Comparison of ENCODE assay signal across 8 cellular contexts in genomic region chr19:36116344-36116637, GRCh38. TPM values are rescaled to one million over a fixed set of nuclear protein-coding genes. Genes with fewer than 3 reads are reported as not detected.
DNase-seq lines count a peak whose midpoint lies in the region; TF ChIP-seq lines count a peak whose summit lies in the region.

No MANE protein-coding gene starts in this region.

- H3K9ac ChIP-seq in skeletal muscle tissue (ENCODE audit: low read depth in 1 of 3, low read length in 3 of 3) = peak overlapping the region; percentile 38 to 66 (median 53)

- peak overlapping the region; percentile 95 for H3K4me3 ChIP-seq in H7 (ENCODE audit: insufficient read depth, low read depth, low read length)
- H3K4me3 ChIP-seq in fibroblast of villous mesenchyme (ENCODE audit: low read depth, low read length) = peak overlapping the region; percentile 80
- H3K4me3 ChIP-seq in skeletal muscle tissue (ENCODE audit: low read length in 3 of 3) = peak overlapping the region; percentile 70 to 99 (median 79)

- H3K36me3 ChIP-seq in H7 (replicated peaks; ENCODE audit: control insufficient read depth, insufficient read depth, low read length) (peaks cover 8% of the 10 kb centered on the region), skeletal muscle tissue (ENCODE audit: control insufficient read depth in 3 of 3, insufficient read depth in 3 of 3, low read length in 3 of 3) (peaks cover 28 to 40% (median 40%) of the 10 kb centered on the region in 3 donors)

- H3K4me1 ChIP-seq in skeletal muscle tissue (ENCODE audit: control insufficient read depth in 3 of 3, insufficient read depth in 3 of 3, low read length in 3 of 3) = peaks cover 18 to 35% (median 25%) of the 10 kb centered on the region in 3 donors

- in situ Hi-C loops in GM13976 (cut with MboI; ENCODE audit: low sequenced_read_pairs, unreplicated experiment) = no loop called here

- DNase-seq in H7 (no peak), fibroblast of villous mesenchyme (ENCODE audit: low read depth) (no peak), GM20000 (ENCODE audit: low spot score) (no peak), GM13976 (ENCODE audit: low spot score) (no peak), Ammon's horn (ENCODE audit: low spot score) (no peak), activated gamma-delta T cell treated with Interleukin-2 at 50 U/mL for 16 hours (no peak)

- no peaks in the 10 kb centered on the region for H3K9me3 ChIP-seq in skeletal muscle tissue (ENCODE audit: control insufficient read depth in 3 of 3, low read length in 3 of 3)

- TF ChIP-seq CTCF in VCaP (conservative IDR thresholded peaks at IDR 0.05) = no peak
- no peak for TF ChIP-seq CTCF in fibroblast of villous mesenchyme (IDR thresholded peaks at IDR 0.05; ENCODE audit: insufficient read depth, low read depth, low read length)
- TF ChIP-seq CTCF in GM20000 (IDR thresholded peaks at IDR 0.05; ENCODE audit: extremely low read depth, missing control alignments) = no peak
- no peak for TF ChIP-seq CTCF in GM13976 (IDR thresholded peaks at IDR 0.05; ENCODE audit: borderline replicate concordance, control extremely low read depth, extremely low read depth, insufficient read depth, missing control alignments)

- no peaks in the 10 kb centered on the region for H3K27me3 ChIP-seq in H7 (ENCODE audit: control insufficient read depth, insufficient read depth, low read length)
- no peaks in the 10 kb centered on the region for H3K27me3 ChIP-seq in skeletal muscle tissue (ENCODE audit: control insufficient read depth in 3 of 3, insufficient read depth in 3 of 3, low read length in 3 of 3)

- peak overlapping the region; percentile 95 for H3K27ac ChIP-seq in VCaP
- H3K27ac ChIP-seq in skeletal muscle tissue (ENCODE audit: low read depth, low read length) = no peak overlapping the region

RNA-seq across cellular contexts. Expression of gene TBCB, which starts 1.0 kb away (rescaled TPM):
- 179 and 202 TPM in 2 replicates for total RNA-seq in H7 (2014; rRNA removed; shearing (Covaris generic))
- 144 and 165 TPM in 2 replicates for total RNA-seq in fibroblast of villous mesenchyme
- 97.6 TPM for total RNA-seq in skeletal muscle tissue

RNA-seq across cellular contexts. Expression of gene POLR2I, which starts 1.6 kb away (rescaled TPM):
- 121 and 129 TPM in 2 replicates for total RNA-seq in H7 (2014; rRNA removed; shearing (Covaris generic))
- total RNA-seq in fibroblast of villous mesenchyme (26.8 and 44.5 TPM in 2 replicates), skeletal muscle tissue (121 TPM)

RNA-seq across cellular contexts. Expression of gene OVOL3, which starts 5.3 kb away (rescaled TPM):
- not detected in 2 replicates for total RNA-seq in H7 (2014; rRNA removed; shearing (Covaris generic))
- total RNA-seq in fibroblast of villous mesenchyme (not detected in 2 replicates), skeletal muscle tissue (not detected)

RNA-seq across cellular contexts. Expression of gene CAPNS1, which starts 23.6 kb away (rescaled TPM):
- 248 and 336 TPM in 2 replicates for total RNA-seq in H7 (2014; rRNA removed; shearing (Covaris generic))
- 258 and 346 TPM in 2 replicates for total RNA-seq in fibroblast of villous mesenchyme
- total RNA-seq in skeletal muscle tissue = 195 TPM

RNA-seq across cellular contexts. Expression of gene COX7A1, which starts 36.0 kb away (rescaled TPM):
- 0.18 TPM in 1 of 2 replicates, not detected in the other for total RNA-seq in H7 (2014; rRNA removed; shearing (Covaris generic))
- total RNA-seq in fibroblast of villous mesenchyme (13.9 and 18.6 TPM in 2 replicates), skeletal muscle tissue (141 TPM)
